In the genomic region with DNA sequence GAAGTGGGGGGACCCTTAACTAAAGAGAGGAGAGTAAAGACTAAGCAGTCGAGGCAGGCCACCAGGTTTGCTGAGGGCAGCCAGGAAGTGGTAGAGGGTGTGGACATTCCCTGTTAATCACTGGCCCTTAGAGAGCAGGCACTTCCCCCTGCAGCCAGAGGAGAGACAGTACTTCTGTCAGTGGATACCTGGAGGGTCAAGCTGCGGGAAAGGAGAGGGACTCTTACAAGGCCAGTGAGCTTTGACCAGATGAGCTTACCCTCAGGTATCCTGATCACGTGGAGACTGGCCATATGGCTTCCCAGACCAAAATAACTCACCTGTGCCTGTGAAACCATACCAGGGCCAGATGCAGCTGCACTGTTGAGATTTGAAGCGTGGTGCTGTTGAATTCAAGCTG, we compare ENCODE assay signal across 16 cellular contexts. TPM values are rescaled to one million over a fixed set of nuclear protein-coding genes. Genes with fewer than 3 reads are reported as not detected.
DNase-seq lines count a peak whose midpoint lies in the region; ATAC-seq and TF ChIP-seq lines count a peak whose summit lies in the region.
"Had no signal": no experiment of that assay in that cellular context is flagged by ENCODE, and none has a peak within 500 bp of the region (broad histone marks: within the 10 kb centered on the region; RNA-seq: fewer than 3 reads in every experiment).

No MANE protein-coding gene starts in this region.

- H2BK15ac ChIP-seq in neuronal stem cell (ENCODE audit: low read length), result no peak overlapping the region

- no peak overlapping the region for H3K18ac ChIP-seq in neuronal stem cell (ENCODE audit: low read length)

- H3K9me3 Mint-ChIP-seq in endodermal cell, result no peaks in the 10 kb centered on the region
- H3K9me3 Mint-ChIP-seq: activated T-cell treated with anti-CD3 and anti-CD28 coated beads, Interleukin-2, amount 50 U/mL, for 4 hours had no signal

- H4K91ac ChIP-seq in neuronal stem cell (ENCODE audit: low read depth, low read length, poor library complexity), result no peak overlapping the region

- H3K4me2 ChIP-seq in neuronal stem cell (ENCODE audit: insufficient read depth, low read length, poor library complexity, severe bottlenecking), result no peak overlapping the region

- peaks cover 2% of the 10 kb centered on the region for H3K36me3 Mint-ChIP-seq in endodermal cell (ENCODE audit: low read depth)

- no peak overlapping the region for H3K4me3 ChIP-seq in endodermal cell (ENCODE audit: low read length)
- no peak overlapping the region for H3K4me3 ChIP-seq in neuronal stem cell (ENCODE audit: low read length in 2 of 2)
- H3K4me3 ChIP-seq: lung had no signal

- peak; percentile 57 for TF ChIP-seq CTCF in endodermal cell (conservative IDR thresholded peaks at IDR 0.05)

- no peaks in the 10 kb centered on the region for H3K9me3 ChIP-seq in endodermal cell (ENCODE audit: control insufficient read depth, low read length)
- no peaks in the 10 kb centered on the region for H3K9me3 ChIP-seq in neuronal stem cell (replicated peaks in 1 of 2; ENCODE audit: control insufficient read depth in 2 of 2, insufficient read depth in 1 of 2, low read depth in 1 of 2, low read length in 2 of 2)

- H2BK12ac ChIP-seq in neuronal stem cell (ENCODE audit: low read length), result no peak overlapping the region

- no peak overlapping the region for H3K4me3 Mint-ChIP-seq in endodermal cell
- H3K4me3 Mint-ChIP-seq: activated T-cell treated with anti-CD3 and anti-CD28 coated beads, Interleukin-2, amount 50 U/mL, for 4 hours had no signal

- no peak overlapping the region for H2BK5ac ChIP-seq in neuronal stem cell (ENCODE audit: low read length)

- H3K36me3 ChIP-seq in endodermal cell (ENCODE audit: control insufficient read depth, insufficient read depth, low read length), result no peaks in the 10 kb centered on the region
- no peaks in the 10 kb centered on the region for H3K36me3 ChIP-seq in neuronal stem cell (replicated peaks in 1 of 2; ENCODE audit: control insufficient read depth in 2 of 2, insufficient read depth in 2 of 2, low read length in 2 of 2)

- DNase-seq in DMS53 (lab: John Stamatoyannopoulos, UW) (peak; percentile 23), DMS53 treated with DMSO at 0.1 percent for 48 hours (lab: John Stamatoyannopoulos, UW; ENCODE audit: unreplicated experiment) (no peak), NCI-H226 (peak; percentile 25), endodermal cell (peak; percentile 72), neuronal stem cell (ENCODE audit: low spot score) (no peak), dermis blood vessel endothelial cell (no peak)
- DNase-seq in activated CD4-positive, alpha-beta T cell treated with anti-CD3 and anti-CD28 coated beads, Interleukin-2, amount 50 U/mL, for 4 hours, result no peak
- DNase-seq: activated T-cell treated with anti-CD3 and anti-CD28 coated beads, Interleukin-2, amount 50 U/mL, for 4 hours; anterior cingulate cortex; DMS153; effector CD4-positive, alpha-beta T cell; GOT3; MV-4-11 had no signal

- no peak overlapping the region for H4K8ac ChIP-seq in neuronal stem cell (ENCODE audit: low read depth, low read length)

- H3K27me3 ChIP-seq in endodermal cell (ENCODE audit: control insufficient read depth, insufficient read depth, low read length, poor library complexity, severe bottlenecking) (no peaks in the 10 kb centered on the region), neuronal stem cell (ENCODE audit: control insufficient read depth in 3 of 3, insufficient read depth in 3 of 3, low read depth in 1 of 3, low read length in 3 of 3) (no peaks in the 10 kb centered on the region)

- H3K27me3 Mint-ChIP-seq in endodermal cell (ENCODE audit: insufficient read depth), result peaks cover 56% of the 10 kb centered on the region

- H3K9ac ChIP-seq in endodermal cell (ENCODE audit: extremely low read depth, low read length, poor library complexity, severe bottlenecking) (no peak overlapping the region), neuronal stem cell (ENCODE audit: low read depth, low read length, poor library complexity) (peak overlapping the region; percentile 4)

- H3K14ac ChIP-seq in neuronal stem cell (ENCODE audit: low read length), result no peak overlapping the region

- H3K79me1 ChIP-seq in neuronal stem cell (ENCODE audit: low read depth, low read length), result no peaks in the 10 kb centered on the region

- ATAC-seq in GM21723 (IDR thresholded peaks at IDR 0.05; ENCODE audit: unreplicated experiment), result no peak
- ATAC-seq: activated T-cell treated with anti-CD3 and anti-CD28 coated beads, Interleukin-2, amount 50 U/mL, for 4 hours had no signal

- H3K4me1 Mint-ChIP-seq in endodermal cell, result peaks cover 25% of the 10 kb centered on the region

- 74 to 75% methylated on average over 3 to 4 of the region's 4 CpGs for WGBS in endodermal cell (ENCODE audit: insufficient coverage in 1 of 2, insufficient read length in 1 of 2), 2 experiments
- WGBS in neuronal stem cell (ENCODE audit: extremely low coverage in 2 of 2, insufficient read length in 2 of 2, insufficient replicate concordance in 1 of 2), 2 donors, result no CpG with 5 or more reads among the region's 4 CpGs

- no peak overlapping the region for H2AK5ac ChIP-seq in neuronal stem cell (ENCODE audit: low read depth, low read length)

- no peak overlapping the region for H2BK120ac ChIP-seq in neuronal stem cell (ENCODE audit: low read depth, low read length)

- H3K27ac Mint-ChIP-seq in endodermal cell, result peak overlapping the region; percentile 62

- no peak overlapping the region for H3K4ac ChIP-seq in neuronal stem cell (ENCODE audit: low read length)

- no peak overlapping the region for H3K23ac ChIP-seq in neuronal stem cell (ENCODE audit: low read depth, low read length, poor library complexity)

- H2AFZ ChIP-seq in neuronal stem cell (ENCODE audit: low read length), result no peak overlapping the region

- no peak overlapping the region for H3K27ac ChIP-seq in endodermal cell (ENCODE audit: low read depth, low read length)
- no peak overlapping the region for H3K27ac ChIP-seq in neuronal stem cell (replicated peaks; ENCODE audit: low read length)
- H3K27ac ChIP-seq: 22Rv1 had no signal

- H3K4me1 ChIP-seq in endodermal cell (ENCODE audit: control insufficient read depth, insufficient read depth, low read length) (peaks cover 7% of the 10 kb centered on the region), neuronal stem cell (ENCODE audit: control insufficient read depth in 2 of 2, insufficient read depth in 1 of 2, low read depth in 1 of 2, low read length in 2 of 2) (peaks cover 4 to 18% of the 10 kb centered on the region in 2 donors)

RNA-seq across cellular contexts. Expression of gene ITGA6, which starts 28.6 kb away (rescaled TPM):
- total RNA-seq in endodermal cell (10 to 100 TPM; 35.8 to 45.7 TPM), dermis blood vessel endothelial cell (338 and 347 TPM in 2 replicates)
- polyA plus RNA-seq in endodermal cell (2013, experiment 1 of 2), result 46.1 TPM
- polyA plus RNA-seq in endodermal cell (2013, experiment 2 of 2), result 43.2 TPM
- polyA plus RNA-seq in neuronal stem cell (2013, experiment 1 of 2), result 18.3 TPM
- 18.0 TPM for polyA plus RNA-seq in neuronal stem cell (2013, experiment 2 of 2)

Comparison
In these comparisons a context has a peak if more than half of its experiments do, and no peak if none do; other contexts are left out.
1. DNase-seq: peak in DMS53 (single experiment), NCI-H226 (single experiment) and endodermal cell (single experiment); none in DMS53 treated with DMSO at 0.1 percent for 48 hours (single experiment), neuronal stem cell (single experiment), activated CD4-positive, alpha-beta T cell treated with anti-CD3 and anti-CD28 coated beads, Interleukin-2, amount 50 U/mL, for 4 hours (0 of 2) and dermis blood vessel endothelial cell (single experiment).